ENCODE assay signal across 32 cellular contexts in the genomic region with DNA sequence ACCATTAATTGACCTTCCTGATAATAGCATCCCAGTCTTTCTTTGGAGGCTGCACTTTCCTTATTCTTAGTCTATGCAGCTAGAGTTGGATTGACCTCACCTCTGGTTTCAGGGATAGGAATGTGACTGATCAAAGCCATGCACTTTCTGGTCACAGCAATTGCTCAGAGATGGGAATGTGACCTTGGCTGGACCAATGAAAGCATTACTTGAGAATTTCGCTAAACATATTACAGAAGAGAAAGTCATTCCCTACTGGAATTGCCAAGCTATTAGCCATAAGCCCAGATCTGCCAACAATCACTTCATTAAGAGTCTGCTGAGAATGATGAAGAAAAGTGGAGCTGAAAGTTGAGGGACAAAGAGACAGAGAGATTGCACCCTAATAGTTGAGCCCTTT. TPM values are rescaled to one million over a fixed set of nuclear protein-coding genes. Genes with fewer than 3 reads are reported as not detected.
"Had no signal": no experiment of that assay in that cellular context is flagged by ENCODE, and none has a peak within 500 bp of the region (broad histone marks: within the 10 kb centered on the region; RNA-seq: fewer than 3 reads in every experiment).

No MANE protein-coding gene starts in this region.

- H3K4me3 Mint-ChIP-seq: immature natural killer cell; naive thymus-derived CD4-positive, alpha-beta T cell; natural killer cell treated with Interleukin-12 subunit alpha and Interleukin-12 subunit beta and Interleukin-15 and Interleukin-18, amount 100 ng/mL, for 72 hours; stimulated activated memory B cell treated with anti-CD40 and anti-IgM and Interleukin-4, amounts not matched to agents 10 μg/mL and 1 μg/mL and 100 μg/mL, for 72 hours; stimulated activated naive CD8-positive, alpha-beta T cell treated with anti-CD3 and anti-CD28 coated beads, Interleukin-15, amount 100 ng/mL, for 72 hours; type B pancreatic cell had no signal

- H3K36me3 ChIP-seq: left ventricle myocardium inferior, pancreas, prostate gland, spleen, tibial nerve, uterus had no signal

- H3K4me1 ChIP-seq: left ventricle myocardium inferior, pancreas, prostate gland, spleen, tibial nerve, uterus had no signal

- H3K9me3 Mint-ChIP-seq: immature natural killer cell; naive thymus-derived CD4-positive, alpha-beta T cell; natural killer cell treated with Interleukin-12 subunit alpha and Interleukin-12 subunit beta and Interleukin-15 and Interleukin-18, amount 100 ng/mL, for 72 hours; stimulated activated memory B cell treated with anti-CD40 and anti-IgM and Interleukin-4, amounts not matched to agents 10 μg/mL and 1 μg/mL and 100 μg/mL, for 72 hours; stimulated activated naive CD8-positive, alpha-beta T cell treated with anti-CD3 and anti-CD28 coated beads, Interleukin-15, amount 100 ng/mL, for 72 hours; type B pancreatic cell had no signal

- DNase-seq: hypothalamus; immature natural killer cell; kidney; left ventricle myocardium inferior; midbrain; mucosa of descending colon; naive thymus-derived CD4-positive, alpha-beta T cell; pancreas; posterior cingulate gyrus; retina; right cardiac atrium; sigmoid colon; small intestine; spleen; stimulated activated CD4-positive, alpha-beta T cell treated with anti-CD3 and anti-CD28 coated beads, Interleukin-4, amount 100 ng/mL, for 4 hours; stimulated activated CD8-positive, alpha-beta memory T cell treated with anti-CD3 and anti-CD28 coated beads, Interleukin-4, amount 100 ng/mL, for 48 hours; stimulated activated naive CD4-positive, alpha-beta T cell treated with Interleukin-2 at 50 U/mL for 16 hours; stimulated activated naive CD8-positive, alpha-beta T cell treated with anti-CD3 and anti-CD28 coated beads, Interleukin-15, amount 100 ng/mL, for 72 hours; substantia nigra; uterus had no signal

- H3K4me3 ChIP-seq: left ventricle myocardium inferior, lung, mucosa of descending colon, pancreas, prostate gland, sigmoid colon, spleen, tibial nerve, uterus had no signal

- H3K27me3 ChIP-seq: pancreas, sigmoid colon, tibial nerve, uterus had no signal

- H3K27ac Mint-ChIP-seq: immature natural killer cell; naive thymus-derived CD4-positive, alpha-beta T cell; natural killer cell treated with Interleukin-12 subunit alpha and Interleukin-12 subunit beta and Interleukin-15 and Interleukin-18, amount 100 ng/mL, for 72 hours; stimulated activated memory B cell treated with anti-CD40 and anti-IgM and Interleukin-4, amounts not matched to agents 10 μg/mL and 1 μg/mL and 100 μg/mL, for 72 hours; stimulated activated naive CD8-positive, alpha-beta T cell treated with anti-CD3 and anti-CD28 coated beads, Interleukin-15, amount 100 ng/mL, for 72 hours; type B pancreatic cell had no signal

- H3K36me3 Mint-ChIP-seq: immature natural killer cell; naive thymus-derived CD4-positive, alpha-beta T cell; natural killer cell treated with Interleukin-12 subunit alpha and Interleukin-12 subunit beta and Interleukin-15 and Interleukin-18, amount 100 ng/mL, for 72 hours; stimulated activated memory B cell treated with anti-CD40 and anti-IgM and Interleukin-4, amounts not matched to agents 10 μg/mL and 1 μg/mL and 100 μg/mL, for 72 hours; type B pancreatic cell had no signal

- ATAC-seq: mucosa of descending colon; naive thymus-derived CD4-positive, alpha-beta T cell; natural killer cell treated with Interleukin-12 subunit alpha and Interleukin-12 subunit beta and Interleukin-15 and Interleukin-18, amount 100 ng/mL, for 72 hours; pancreas; right cardiac atrium; stimulated activated memory B cell treated with anti-CD40 and anti-IgM and Interleukin-4, amounts not matched to agents 10 μg/mL and 1 μg/mL and 100 μg/mL, for 72 hours; stimulated activated naive CD8-positive, alpha-beta T cell treated with anti-CD3 and anti-CD28 coated beads, Interleukin-15, amount 100 ng/mL, for 72 hours had no signal

- FAIRE-seq: islet of Langerhans, kidney, pancreas, small intestine had no signal

- H3K9me3 ChIP-seq: left ventricle myocardium inferior, mucosa of descending colon, pancreas, prostate gland, sigmoid colon, spleen, tibial nerve, uterus had no signal

- H3K4me1 Mint-ChIP-seq: immature natural killer cell; naive thymus-derived CD4-positive, alpha-beta T cell; stimulated activated memory B cell treated with anti-CD40 and anti-IgM and Interleukin-4, amounts not matched to agents 10 μg/mL and 1 μg/mL and 100 μg/mL, for 72 hours; stimulated activated naive CD8-positive, alpha-beta T cell treated with anti-CD3 and anti-CD28 coated beads, Interleukin-15, amount 100 ng/mL, for 72 hours had no signal

- H3K27ac ChIP-seq: left ventricle myocardium inferior, pancreas, prostate gland, sigmoid colon, spleen, tibial nerve, uterus had no signal

RNA-seq across cellular contexts. Expression of gene RTP1, which starts 32.7 kb away (rescaled TPM):
- total RNA-seq: kidney; left ventricle myocardium inferior; lower leg skin; lung; mesenteric fat pad; mucosa of descending colon; myocyte; naive thymus-derived CD4-positive, alpha-beta T cell; natural killer cell treated with Interleukin-12 subunit alpha and Interleukin-12 subunit beta and Interleukin-15 and Interleukin-18, amount 100 ng/mL, for 72 hours; omental fat pad; pancreas; prostate gland; right cardiac atrium; sigmoid colon; spleen; tibial nerve; ureter; uterus had no signal
